Comparison of ENCODE assay signal across 8 cellular contexts in genomic region chr16:22813223-22813945, GRCh38. TPM values are rescaled to one million over a fixed set of nuclear protein-coding genes. Genes with fewer than 3 reads are reported as not detected.
DNase-seq lines count a peak whose midpoint lies in the region; ATAC-seq and TF ChIP-seq lines count a peak whose summit lies in the region.

No MANE protein-coding gene starts in this region.

- TF ChIP-seq CTCF in HL-60 (IDR thresholded peaks at IDR 0.05; ENCODE audit: insufficient read depth, low read length): peak; percentile 68

- H3K36me3 Mint-ChIP-seq in activated naive CD8-positive, alpha-beta T cell treated with anti-CD3 and anti-CD28 coated beads, Interleukin-2, amount 50 U/mL, for 24 hours (ENCODE audit: low read depth): no peaks in the 10 kb centered on the region

- peaks cover 31% of the 10 kb centered on the region for H3K27me3 ChIP-seq in HL-60 (ENCODE audit: insufficient read depth, poor library complexity, severe bottlenecking)
- H3K27me3 ChIP-seq in iPS DF 6.9 (ENCODE audit: control insufficient read depth, insufficient read depth, low read length): peaks cover 5% of the 10 kb centered on the region; the same call in 1 of the 2 replicates
- peaks cover 27 to 39% (median 30%) of the 10 kb centered on the region in 3 donors for H3K27me3 ChIP-seq in skeletal muscle tissue (ENCODE audit: control insufficient read depth in 3 of 3, insufficient read depth in 3 of 3, low read length in 3 of 3)

- no peak overlapping the region for H3K27ac ChIP-seq in HL-60 (replicated peaks)
- no peak overlapping the region for H3K27ac ChIP-seq in iPS DF 6.9 (ENCODE audit: low read length)
- no peak overlapping the region for H3K27ac ChIP-seq in skeletal muscle tissue (ENCODE audit: low read depth, low read length)

- peak; percentile 40 for ATAC-seq in activated naive CD8-positive, alpha-beta T cell treated with anti-CD3 and anti-CD28 coated beads, Interleukin-2, amount 50 U/mL, for 24 hours
- ATAC-seq in HG03342 (IDR thresholded peaks at IDR 0.05; ENCODE audit: unreplicated experiment) (no peak), GM21360 (IDR thresholded peaks at IDR 0.05; ENCODE audit: unreplicated experiment) (no peak)

- H3K9ac ChIP-seq in skeletal muscle tissue (ENCODE audit: low read depth in 1 of 3, low read length in 3 of 3): no peak overlapping the region

- no peak overlapping the region for H3K4me3 Mint-ChIP-seq in activated naive CD8-positive, alpha-beta T cell treated with anti-CD3 and anti-CD28 coated beads, Interleukin-2, amount 50 U/mL, for 24 hours

- H3K4me3 ChIP-seq in HL-60 (replicated peaks; ENCODE audit: insufficient read depth, low read length): no peak overlapping the region
- peak overlapping the region; percentile 47; the same call in 1 of the 2 replicates for H3K4me3 ChIP-seq in iPS DF 6.9 (ENCODE audit: low read length)
- H3K4me3 ChIP-seq in skeletal muscle tissue (ENCODE audit: low read length in 3 of 3): peak overlapping the region; percentile 58 to 70 (median 65)

- DNase-seq in AG08396 (ENCODE audit: low spot score) (peak; percentile 70), HL-60 (ENCODE audit: low read depth in 1 of 2, low spot score in 1 of 2) (peak; percentile 24 to 51), iPS DF 6.9 (ENCODE audit: low read depth, low spot score) (peak; percentile 54), NCI-H2107 treated with DMSO at 0.1 percent for 48 hours (lab: John Stamatoyannopoulos, UW; ENCODE audit: unreplicated experiment) (no peak)
- DNase-seq in activated naive CD8-positive, alpha-beta T cell treated with anti-CD3 and anti-CD28 coated beads, Interleukin-2, amount 50 U/mL, for 24 hours: peak; percentile 51

- H3K4me1 ChIP-seq in iPS DF 6.9 (ENCODE audit: control insufficient read depth, insufficient read depth, low read length) (peaks cover 4% of the 10 kb centered on the region; the same call in 1 of the 2 replicates), skeletal muscle tissue (ENCODE audit: control insufficient read depth in 3 of 3, insufficient read depth in 3 of 3, low read length in 3 of 3) (peaks cover 7 to 11% (median 9%) of the 10 kb centered on the region in 3 donors)

- H3K27me3 Mint-ChIP-seq in activated naive CD8-positive, alpha-beta T cell treated with anti-CD3 and anti-CD28 coated beads, Interleukin-2, amount 50 U/mL, for 24 hours: peaks cover 43% of the 10 kb centered on the region

- WGBS in iPS DF 6.9 (ENCODE audit: insufficient coverage, insufficient read length): no CpG with 5 or more reads among the region's 59 CpGs

- H3K4me1 Mint-ChIP-seq in activated naive CD8-positive, alpha-beta T cell treated with anti-CD3 and anti-CD28 coated beads, Interleukin-2, amount 50 U/mL, for 24 hours: peaks cover 6% of the 10 kb centered on the region

- no peaks in the 10 kb centered on the region for H3K9me3 Mint-ChIP-seq in activated naive CD8-positive, alpha-beta T cell treated with anti-CD3 and anti-CD28 coated beads, Interleukin-2, amount 50 U/mL, for 24 hours

- no peaks in the 10 kb centered on the region for H3K36me3 ChIP-seq in iPS DF 6.9 (ENCODE audit: control insufficient read depth, insufficient read depth, low read length)
- H3K36me3 ChIP-seq in skeletal muscle tissue (ENCODE audit: control insufficient read depth in 3 of 3, insufficient read depth in 3 of 3, low read length in 3 of 3): no peaks in the 10 kb centered on the region

- H3K9me3 ChIP-seq in iPS DF 6.9 (ENCODE audit: control insufficient read depth, insufficient read depth, low read length): no peaks in the 10 kb centered on the region
- H3K9me3 ChIP-seq in skeletal muscle tissue (ENCODE audit: control insufficient read depth in 3 of 3, low read length in 3 of 3): no peaks in the 10 kb centered on the region

- no peak overlapping the region for H3K27ac Mint-ChIP-seq in activated naive CD8-positive, alpha-beta T cell treated with anti-CD3 and anti-CD28 coated beads, Interleukin-2, amount 50 U/mL, for 24 hours

RNA-seq across cellular contexts. Expression of gene HS3ST2, which starts 0.6 kb away (rescaled TPM):
- total RNA-seq in skeletal muscle tissue: not detected
